ENCODE assay signal across 1 cellular context in genomic region chr2:149070681-149071355, GRCh38.
TF ChIP-seq lines count a peak whose summit lies in the region.

No MANE protein-coding gene starts in this region.

TF ChIP-seq in SK-N-SH, 30 proteins besides CTCF, POLR2A, EP300 and RAD21 (continued from another document):
- TF ChIP-seq IRF3 (IDR thresholded peaks at IDR 0.05; ENCODE audit: low read depth, low read length), result no peak
